In genomic region chr1:148334339-148335130, GRCh38 we compare ENCODE assay signal across 7 cellular contexts.
DNase-seq lines count a peak whose midpoint lies in the region; ATAC-seq and TF ChIP-seq lines count a peak whose summit lies in the region.

No MANE protein-coding gene starts in this region.

- H3K4me3 ChIP-seq in kidney epithelial cell (ENCODE audit: low read depth, low read length) = peak overlapping the region; percentile 38

- no peak for TF ChIP-seq CTCF in kidney epithelial cell (IDR thresholded peaks at IDR 0.05; ENCODE audit: insufficient read depth, low read length, poor library complexity, severe bottlenecking)

- H3K4me1 Mint-ChIP-seq in central memory CD8-positive, alpha-beta T cell = peaks cover 37% of the 10 kb centered on the region

- peak overlapping the region; percentile 99 for H3K27ac Mint-ChIP-seq in central memory CD8-positive, alpha-beta T cell (ENCODE audit: low read depth)

- no peaks in the 10 kb centered on the region for H3K36me3 ChIP-seq in kidney epithelial cell (ENCODE audit: control insufficient read depth, insufficient read depth, low read length)

- ATAC-seq in GM18520 (IDR thresholded peaks at IDR 0.05; ENCODE audit: unreplicated experiment) (peak; percentile 69), HG03060 (IDR thresholded peaks at IDR 0.05; ENCODE audit: low read depth, unreplicated experiment) (peak; percentile 52)
- ATAC-seq in central memory CD8-positive, alpha-beta T cell (replicated peaks; ENCODE audit: extremely low read depth, poor library complexity, severe bottlenecking) = peak; percentile 84

- H3K27me3 ChIP-seq in kidney epithelial cell (ENCODE audit: control insufficient read depth, insufficient read depth, low read length) = peaks cover 3% of the 10 kb centered on the region

- H3K9me3 Mint-ChIP-seq in central memory CD8-positive, alpha-beta T cell = no peaks in the 10 kb centered on the region

- DNase-seq in NCI-H2171 (lab: John Stamatoyannopoulos, UW) (peak; percentile 28), kidney epithelial cell (ENCODE audit: low read depth) (peak; percentile 92)
- DNase-seq in activated CD4-positive, CD25-positive, alpha-beta regulatory T cell (lab: John Stamatoyannopoulos, UW) = peak; percentile 31 to 76 (median 50)
- peak; percentile 52 to 62 for DNase-seq in central memory CD8-positive, alpha-beta T cell (ENCODE audit: low spot score in 2 of 2)
- DNase-seq in stimulated activated CD4-positive, alpha-beta T cell treated with anti-CD3 and anti-CD28 coated beads, Interleukin-15, amount 100 ng/mL, for 24 hours = peak; percentile 87

- peaks cover 15% of the 10 kb centered on the region for H3K27me3 Mint-ChIP-seq in central memory CD8-positive, alpha-beta T cell

- H3K4me3 Mint-ChIP-seq in central memory CD8-positive, alpha-beta T cell = peak overlapping the region; percentile 88

- peaks cover 10% of the 10 kb centered on the region for H3K36me3 Mint-ChIP-seq in central memory CD8-positive, alpha-beta T cell (ENCODE audit: insufficient read depth)

Comparison
In these comparisons a context has a peak if more than half of its experiments do, and no peak if none do; other contexts are left out.
1. Peak in every context shown above with its lines: DNase-seq, ATAC-seq and H3K4me3 ChIP-seq.
2. DNase-seq: peak in every context shown above with its lines; median percentile 92 in kidney epithelial cell; 87 in stimulated activated CD4-positive, alpha-beta T cell treated with anti-CD3 and anti-CD28 coated beads, Interleukin-15, amount 100 ng/mL, for 24 hours; 57 in central memory CD8-positive, alpha-beta T cell; 50 in activated CD4-positive, CD25-positive, alpha-beta regulatory T cell; 28 in NCI-H2171.